24 cellular contexts compared by ENCODE assay signal in the genomic region with DNA sequence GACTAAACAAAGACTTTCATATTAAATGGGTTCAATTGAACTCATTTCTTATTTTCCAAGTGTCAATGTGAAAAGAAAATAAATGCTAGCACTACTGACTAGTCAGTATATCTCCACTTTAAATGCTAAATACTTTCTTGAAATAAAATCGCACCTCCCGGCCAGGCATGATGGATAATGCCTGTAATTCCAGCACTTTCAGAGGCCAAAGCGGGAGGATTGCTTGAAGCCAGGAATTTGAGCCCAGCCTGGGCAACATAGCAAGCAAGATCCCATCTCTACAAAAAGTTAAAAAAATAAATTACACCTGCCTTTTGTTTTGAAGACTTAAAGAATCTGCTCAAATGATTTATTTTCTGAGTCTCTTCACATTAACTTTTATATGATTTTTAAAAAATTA. TPM values are rescaled to one million over a fixed set of nuclear protein-coding genes. Genes with fewer than 3 reads are reported as not detected.
DNase-seq lines count a peak whose midpoint lies in the region; ATAC-seq and TF ChIP-seq lines count a peak whose summit lies in the region.
"Had no signal": no experiment of that assay in that cellular context is flagged by ENCODE, and none has a peak within 500 bp of the region (broad histone marks: within the 10 kb centered on the region; RNA-seq: fewer than 3 reads in every experiment).

No MANE protein-coding gene starts in this region.

- no peak overlapping the region for H3K23ac ChIP-seq in H9 (ENCODE audit: insufficient read length, low read depth, low read length)

- DNase-seq in H9 (no peak), epithelial cell of prostate (ENCODE audit: low read depth, low spot score) (no peak), smooth muscle cell (lab: John Stamatoyannopoulos, UW; ENCODE audit: unreplicated experiment) (no peak), aorta (no peak)
- DNase-seq in activated CD4-positive, alpha-beta T cell treated with anti-CD3 and anti-CD28 coated beads, Interleukin-2, amount 10 ng/mL, durations not matched to agents 24 days and 14 days, result no peak
- DNase-seq in stimulated activated naive CD8-positive, alpha-beta T cell treated with anti-CD3 and anti-CD28 coated beads, Interleukin-15, Interleukin-2, amounts not matched to agents 100 U/mL and 50 U/mL, for 24 hours, result no peak
- DNase-seq: ACHN; Caco-2; CD4-positive, alpha-beta T cell; DMS 273 treated with DMSO at 0.1 percent for 48 hours; DMS79 treated with DMSO at 0.1 percent for 48 hours; HCEC 1CT; MG63; NCI-H1048; NCI-H1417 treated with DMSO at 0.1 percent for 48 hours; NCI-H187; NCI-H446; NCI-H526; OCI-M1 had no signal

- no peak overlapping the region for H3K14ac ChIP-seq in H9 (ENCODE audit: insufficient read depth, low read length)

- no peak overlapping the region for H3K18ac ChIP-seq in H9 (ENCODE audit: insufficient read length, low read depth, low read length)

- no peak overlapping the region for H2BK15ac ChIP-seq in H9 (ENCODE audit: low read depth, low read length)

- H4K8ac ChIP-seq in H9 (replicated peaks; ENCODE audit: insufficient read length, low read depth, low read length), result no peak overlapping the region

- H3K79me2 ChIP-seq in H9 (ENCODE audit: insufficient read depth, low read length) (no peaks in the 10 kb centered on the region), smooth muscle cell (ENCODE audit: low read depth) (no peaks in the 10 kb centered on the region)

- H3K4me1 Mint-ChIP-seq in H9, result peaks cover 43 to 48% of the 10 kb centered on the region in 2 experiments
- peaks cover 13% of the 10 kb centered on the region for H3K4me1 Mint-ChIP-seq in activated CD4-positive, alpha-beta T cell treated with anti-CD3 and anti-CD28 coated beads, Interleukin-2, amount 10 ng/mL, durations not matched to agents 24 days and 14 days

- no peak overlapping the region for H3K4me3 Mint-ChIP-seq in H9
- H3K4me3 Mint-ChIP-seq in activated CD4-positive, alpha-beta T cell treated with anti-CD3 and anti-CD28 coated beads, Interleukin-2, amount 10 ng/mL, durations not matched to agents 24 days and 14 days, result no peak overlapping the region
- H3K4me3 Mint-ChIP-seq: CD4-positive, alpha-beta T cell had no signal

- peaks cover 2% of the 10 kb centered on the region for H3K4me1 ChIP-seq in H9 (ENCODE audit: insufficient read depth, low read length)
- peaks cover 61% of the 10 kb centered on the region for H3K4me1 ChIP-seq in HUES64 (ENCODE audit: insufficient read depth, low read length)
- peaks cover 5% of the 10 kb centered on the region for H3K4me1 ChIP-seq in smooth muscle cell (ENCODE audit: low read depth)
- H3K4me1 ChIP-seq in aorta (ENCODE audit: control insufficient read depth in 1 of 2, insufficient read depth in 2 of 2, low read length in 2 of 2), result peaks cover 0 to 2% of the 10 kb centered on the region in 2 donors

- TF ChIP-seq CTCF in H9 (conservative IDR thresholded peaks at IDR 0.05) (no peak), smooth muscle cell (IDR thresholded peaks at IDR 0.05; ENCODE audit: borderline replicate concordance, insufficient read depth, poor library complexity, severe bottlenecking) (no peak)

- H2AFZ ChIP-seq in H9 (ENCODE audit: low read length) (no peak overlapping the region), smooth muscle cell (ENCODE audit: low read depth) (no peak overlapping the region)

- H3T11ph ChIP-seq in H9 (ENCODE audit: low read length), result no peak overlapping the region

- H2BK120ac ChIP-seq in H9 (ENCODE audit: low read depth, low read length, poor library complexity, severe bottlenecking), result no peak overlapping the region

- no peaks in the 10 kb centered on the region for H3K27me3 Mint-ChIP-seq in H9 (ENCODE audit: low read depth)
- no peaks in the 10 kb centered on the region for H3K27me3 Mint-ChIP-seq in activated CD4-positive, alpha-beta T cell treated with anti-CD3 and anti-CD28 coated beads, Interleukin-2, amount 10 ng/mL, durations not matched to agents 24 days and 14 days
- H3K27me3 Mint-ChIP-seq: CD4-positive, alpha-beta T cell had no signal

- H3K27ac ChIP-seq in H9 (ENCODE audit: insufficient read length, low read depth, low read length) (no peak overlapping the region), HUES64 (ENCODE audit: low read depth, low read length) (peak overlapping the region; percentile 52), epithelial cell of prostate (peak overlapping the region; percentile 70), smooth muscle cell (ENCODE audit: low read depth) (peak overlapping the region; percentile 51), aorta (ENCODE audit: low read depth in 1 of 2, low read length in 2 of 2) (no peak overlapping the region)
- H3K27ac ChIP-seq: BLaER1 had no signal

- no peak overlapping the region for H3K9ac ChIP-seq in H9 (ENCODE audit: extremely low read depth, insufficient read length, low read length)
- H3K9ac ChIP-seq in HUES64 (ENCODE audit: low read depth, low read length), result peak overlapping the region; percentile 59; the same call in 1 of the 2 replicates
- no peak overlapping the region for H3K9ac ChIP-seq in smooth muscle cell (ENCODE audit: low read depth)
- H3K9ac ChIP-seq: BLaER1 had no signal

- H3K9me3 ChIP-seq in H9 (ENCODE audit: control insufficient read depth, low read depth, low read length) (no peaks in the 10 kb centered on the region), HUES64 (ENCODE audit: insufficient read depth, low read depth, low read length) (no peaks in the 10 kb centered on the region), smooth muscle cell (replicated peaks; ENCODE audit: low read depth) (no peaks in the 10 kb centered on the region), aorta (ENCODE audit: control insufficient read depth, low read length) (no peaks in the 10 kb centered on the region)
- H3K9me3 ChIP-seq: BLaER1, Caco-2, MG63 had no signal

- ATAC-seq in aorta (ENCODE audit: low FRiP score), result no peak
- ATAC-seq in stimulated activated naive CD8-positive, alpha-beta T cell treated with anti-CD3 and anti-CD28 coated beads, Interleukin-15, Interleukin-2, amounts not matched to agents 100 U/mL and 50 U/mL, for 24 hours, result no peak
- ATAC-seq: GM12878, Right ventricle myocardium inferior had no signal

- no peak overlapping the region for H2BK5ac ChIP-seq in H9 (ENCODE audit: insufficient read length, low read length)

- H3K4me2 ChIP-seq in H9 (ENCODE audit: insufficient read depth, insufficient read length, low read length) (no peak overlapping the region), smooth muscle cell (peak overlapping the region; percentile 15)
- H3K4me2 ChIP-seq: BLaER1 had no signal

- H3K4me3 ChIP-seq in HUES64 (ENCODE audit: low read length) (no peak overlapping the region; the same call in 1 of the 2 replicates), smooth muscle cell (no peak overlapping the region), aorta (ENCODE audit: low read length in 2 of 2) (no peak overlapping the region)
- H3K4me3 ChIP-seq: BLaER1, GM12878, MG63 had no signal

- H2BK12ac ChIP-seq in H9 (ENCODE audit: insufficient read length, low read depth, low read length), result no peak overlapping the region

- no peak overlapping the region for H3K4ac ChIP-seq in H9 (ENCODE audit: low read depth, low read length)

- no peak overlapping the region for H4K5ac ChIP-seq in H9 (ENCODE audit: insufficient read length, low read depth, low read length)

- H3F3A ChIP-seq in smooth muscle cell (ENCODE audit: low read depth), result peaks cover 3% of the 10 kb centered on the region

- H3K27me3 ChIP-seq in H9 (ENCODE audit: insufficient read depth, low read length) (no peaks in the 10 kb centered on the region), HUES64 (ENCODE audit: insufficient read depth, low read length) (no peaks in the 10 kb centered on the region), smooth muscle cell (ENCODE audit: low read depth) (no peaks in the 10 kb centered on the region), aorta (ENCODE audit: control insufficient read depth in 1 of 2, insufficient read depth in 2 of 2, low read length in 1 of 2) (no peaks in the 10 kb centered on the region)
- H3K27me3 ChIP-seq: BLaER1, MG63 had no signal

- H3K36me3 Mint-ChIP-seq in H9 (ENCODE audit: insufficient read depth in 1 of 3, low read depth in 3 of 3), result peaks cover 8 to 40% (median 36%) of the 10 kb centered on the region in 3 experiments; a peak in 6 of 7 replicates
- peaks cover 47% of the 10 kb centered on the region for H3K36me3 Mint-ChIP-seq in activated CD4-positive, alpha-beta T cell treated with anti-CD3 and anti-CD28 coated beads, Interleukin-2, amount 10 ng/mL, durations not matched to agents 24 days and 14 days (ENCODE audit: low read depth)

- H2BK20ac ChIP-seq in H9 (ENCODE audit: low read depth, low read length, poor library complexity, severe bottlenecking), result no peak overlapping the region

- H2AK5ac ChIP-seq in H9 (ENCODE audit: insufficient read length, low read length), result no peak overlapping the region

- H3K23me2 ChIP-seq in H9 (ENCODE audit: insufficient read length, low read depth, low read length, poor library complexity, severe bottlenecking), result no peaks in the 10 kb centered on the region

- no peaks in the 10 kb centered on the region for H3K79me1 ChIP-seq in H9 (ENCODE audit: insufficient read depth, low read depth, low read length, poor library complexity, severe bottlenecking)

- no peak overlapping the region for H3K56ac ChIP-seq in H9 (ENCODE audit: insufficient read length, low read depth, low read length)

- no peaks in the 10 kb centered on the region for H3K9me3 Mint-ChIP-seq in H9
- H3K9me3 Mint-ChIP-seq in activated CD4-positive, alpha-beta T cell treated with anti-CD3 and anti-CD28 coated beads, Interleukin-2, amount 10 ng/mL, durations not matched to agents 24 days and 14 days, result no peaks in the 10 kb centered on the region
- H3K9me3 Mint-ChIP-seq: CD4-positive, alpha-beta T cell had no signal

- no peaks in the 10 kb centered on the region for H4K20me1 ChIP-seq in H9 (ENCODE audit: control insufficient read depth, insufficient read depth, insufficient read length)
- no peaks in the 10 kb centered on the region for H4K20me1 ChIP-seq in smooth muscle cell (ENCODE audit: low read depth)

- H3K36me3 ChIP-seq in HUES64 (ENCODE audit: insufficient read depth, low read length) (peaks cover 67% of the 10 kb centered on the region), smooth muscle cell (ENCODE audit: low read depth) (peaks cover 13% of the 10 kb centered on the region), aorta (ENCODE audit: control insufficient read depth in 1 of 2, insufficient read depth in 2 of 2, low read length in 1 of 2) (peaks cover 5 to 12% of the 10 kb centered on the region in 2 donors)

- no CpG with 5 or more reads among the region's 3 CpGs for WGBS in H9 (ENCODE audit: extremely low coverage, insufficient read length, low lambda C conversion rate)
- WGBS in HUES64, result 89% methylated on average over 3 of the region's 3 CpGs
- 58% methylated on average over 3 of the region's 3 CpGs for WGBS in smooth muscle cell (ENCODE audit: low lambda C conversion rate)
- WGBS in aorta, 2 donors, result 84 to 86% methylated on average over 3 of the region's 3 CpGs

- no peak overlapping the region for H4K91ac ChIP-seq in H9 (ENCODE audit: insufficient read length, low read depth, low read length)

- intact Hi-C loops in aorta (cut with DNase I), result no loop called here
- intact Hi-C loops in activated CD4-positive, alpha-beta T cell treated with anti-CD3 and anti-CD28 coated beads, Interleukin-2, amount 10 ng/mL, durations not matched to agents 24 days and 14 days (cut with micrococcal nuclease), result no loop called here

- peak overlapping the region in 2 of 3 experiments; percentile 85 to 94; a peak in 3 of 7 replicates for H3K27ac Mint-ChIP-seq in H9
- no peak overlapping the region for H3K27ac Mint-ChIP-seq in activated CD4-positive, alpha-beta T cell treated with anti-CD3 and anti-CD28 coated beads, Interleukin-2, amount 10 ng/mL, durations not matched to agents 24 days and 14 days
- H3K27ac Mint-ChIP-seq: CD4-positive, alpha-beta T cell had no signal

RNA-seq across cellular contexts. Expression of a gene that starts 34.7 kb away (rescaled TPM):
- total RNA-seq in H9 (2021) (41.3 and 42.0 TPM in 2 replicates), smooth muscle cell (45.3 and 55.0 TPM in 2 replicates), aorta (10 to 100 TPM; 16.7 to 26.1 TPM)
- polyA plus RNA-seq in HUES64 (2013, experiment 1 of 2), result 19.5 TPM
- 17.8 TPM for polyA plus RNA-seq in HUES64 (2013, experiment 2 of 2)
- polyA plus RNA-seq in smooth muscle cell (10.8 and 12.7 TPM in 2 replicates), aorta (1 to 10 TPM; 3.4 to 5.2 TPM)
- 90.1 and 97.7 TPM in 2 replicates for total RNA-seq in activated CD4-positive, alpha-beta T cell treated with anti-CD3 and anti-CD28 coated beads, Interleukin-2, amount 10 ng/mL, durations not matched to agents 24 days and 14 days

RNA-seq across cellular contexts. Expression of a gene that starts 55.4 kb away (rescaled TPM):
- total RNA-seq in H9 (2021), result 0.59 and 0.63 TPM in 2 replicates
- polyA plus RNA-seq in HUES64 (2013, experiment 1 of 2), result 0.45 TPM
- polyA plus RNA-seq in HUES64 (2013, experiment 2 of 2), result 0.44 TPM
- 1.4 and 1.8 TPM in 2 replicates for total RNA-seq in smooth muscle cell
- 1.2 and 3.0 TPM in 2 replicates for polyA plus RNA-seq in smooth muscle cell
- total RNA-seq in aorta, result 1 to 10 TPM; 1.5 to 2.5 TPM
- 1 to 10 TPM; 2.1 to 2.4 TPM for polyA plus RNA-seq in aorta
- 0.09 and 0.42 TPM in 2 replicates for total RNA-seq in activated CD4-positive, alpha-beta T cell treated with anti-CD3 and anti-CD28 coated beads, Interleukin-2, amount 10 ng/mL, durations not matched to agents 24 days and 14 days
- total RNA-seq: Caco-2; CD4-positive, alpha-beta T cell; GM12878; SK-MEL-5 had no signal

Comparison
In these comparisons a context has a peak if more than half of its experiments do, and no peak if none do; other contexts are left out.
1. H3K27ac ChIP-seq: peak in HUES64 (single experiment), epithelial cell of prostate (single experiment) and smooth muscle cell (single experiment); none in H9 (single experiment) and aorta (0 of 2).